In genomic region chr12:116735951-116736599, GRCh38 we compare ENCODE assay signal across 7 cellular contexts. TPM values are rescaled to one million over a fixed set of nuclear protein-coding genes. Genes with fewer than 3 reads are reported as not detected.
DNase-seq lines count a peak whose midpoint lies in the region; ATAC-seq and TF ChIP-seq lines count a peak whose summit lies in the region.

No MANE protein-coding gene starts in this region.

- H3K4me2 ChIP-seq in parathyroid adenoma (ENCODE audit: low read length) = peak overlapping the region; percentile 84

- H3K27ac ChIP-seq in endodermal cell (ENCODE audit: low read depth, low read length) (no peak overlapping the region), parathyroid adenoma (no peak overlapping the region)

- no peaks in the 10 kb centered on the region for H3K9me3 Mint-ChIP-seq in endodermal cell

- 70 to 75% methylated on average over 6 to 8 of the region's 9 CpGs for WGBS in endodermal cell (ENCODE audit: insufficient coverage in 1 of 2, insufficient read length in 1 of 2), 2 experiments

- peak overlapping the region; percentile 98 for H3K4me3 ChIP-seq in endodermal cell (ENCODE audit: low read length)
- no peak overlapping the region for H3K4me3 ChIP-seq in parathyroid adenoma (ENCODE audit: low read depth, low read length)

- no peaks in the 10 kb centered on the region for H3K27me3 Mint-ChIP-seq in endodermal cell (ENCODE audit: insufficient read depth)

- H3K4me1 ChIP-seq in endodermal cell (ENCODE audit: control insufficient read depth, insufficient read depth, low read length) (no peaks in the 10 kb centered on the region), parathyroid adenoma (peaks cover 3% of the 10 kb centered on the region)

- DNase-seq in GM10266 (ENCODE audit: extremely low spot score) = peak; percentile 34
- DNase-seq in NCI-H748 treated with DMSO at 0.1 percent for 48 hours (lab: John Stamatoyannopoulos, UW) = peak; percentile 41
- DNase-seq in endodermal cell = peak; percentile 74
- DNase-seq in NCI-H1105 (lab: John Stamatoyannopoulos, UW) = no peak

- H3K9ac ChIP-seq in endodermal cell (ENCODE audit: extremely low read depth, low read length, poor library complexity, severe bottlenecking) = peak overlapping the region; percentile 63
- H3K9ac ChIP-seq in parathyroid adenoma = no peak overlapping the region

- H3K79me2 ChIP-seq in parathyroid adenoma = peaks cover 12% of the 10 kb centered on the region

- peak overlapping the region; percentile 79 for H3K4me3 Mint-ChIP-seq in endodermal cell

- TF ChIP-seq CTCF in GM10266 (IDR thresholded peaks at IDR 0.05; ENCODE audit: control insufficient read depth, insufficient read depth, low read depth, missing control alignments) = no peak
- TF ChIP-seq CTCF in endodermal cell (conservative IDR thresholded peaks at IDR 0.05) = no peak
- no peak for TF ChIP-seq CTCF in parathyroid adenoma (IDR thresholded peaks at IDR 0.05)

- no peaks in the 10 kb centered on the region for H3K9me3 ChIP-seq in endodermal cell (ENCODE audit: control insufficient read depth, low read length)
- H3K9me3 ChIP-seq in parathyroid adenoma (ENCODE audit: control insufficient read depth, low read length) = no peaks in the 10 kb centered on the region

- peaks cover 31% of the 10 kb centered on the region for H3K36me3 ChIP-seq in endodermal cell (ENCODE audit: control insufficient read depth, insufficient read depth, low read length)
- no peaks in the 10 kb centered on the region for H3K36me3 ChIP-seq in parathyroid adenoma (ENCODE audit: control insufficient read depth, insufficient read depth, low read length)

- peak overlapping the region; percentile 68 for H2AFZ ChIP-seq in parathyroid adenoma

- H3K36me3 Mint-ChIP-seq in endodermal cell (ENCODE audit: low read depth) = peaks cover 35% of the 10 kb centered on the region

- ATAC-seq in GM21737 (IDR thresholded peaks at IDR 0.05; ENCODE audit: unreplicated experiment) (no peak), HG03521 (IDR thresholded peaks at IDR 0.05; ENCODE audit: unreplicated experiment) (no peak)

- no peaks in the 10 kb centered on the region for H3K27me3 ChIP-seq in endodermal cell (ENCODE audit: control insufficient read depth, insufficient read depth, low read length, poor library complexity, severe bottlenecking)
- no peaks in the 10 kb centered on the region for H3K27me3 ChIP-seq in parathyroid adenoma (ENCODE audit: control insufficient read depth, insufficient read depth, low read length)

- peak overlapping the region; percentile 86 for H3K27ac Mint-ChIP-seq in endodermal cell

- peaks cover 15% of the 10 kb centered on the region for H3K4me1 Mint-ChIP-seq in endodermal cell

RNA-seq across cellular contexts. Expression of gene SPRING1, which starts 1.8 kb away (rescaled TPM):
- 100 to 1,000 TPM in 1 of 2 donors, 10 to 100 TPM in 1; 81.7 to 108 TPM for total RNA-seq in endodermal cell
- 30.1 TPM for polyA plus RNA-seq in endodermal cell (2013, experiment 1 of 2)
- polyA plus RNA-seq in endodermal cell (2013, experiment 2 of 2) = 27.0 TPM

RNA-seq across cellular contexts. Expression of gene RNFT2, which starts 2.0 kb away (rescaled TPM):
- 10 to 100 TPM; 28.0 to 51.2 TPM for total RNA-seq in endodermal cell
- 21.6 TPM for polyA plus RNA-seq in endodermal cell (2013, experiment 1 of 2)
- polyA plus RNA-seq in endodermal cell (2013, experiment 2 of 2) = 22.1 TPM
